ENCODE assay signal across 15 cellular contexts in genomic region chr5:154355141-154355611, GRCh38.
DNase-seq lines count a peak whose midpoint lies in the region; ATAC-seq and TF ChIP-seq lines count a peak whose summit lies in the region.
"Had no signal": no experiment of that assay in that cellular context is flagged by ENCODE, and none has a peak within 500 bp of the region (broad histone marks: within the 10 kb centered on the region; RNA-seq: fewer than 3 reads in every experiment).

No MANE protein-coding gene starts in this region.

- H3K4me1 Mint-ChIP-seq in neural progenitor cell: peaks cover 29% of the 10 kb centered on the region

- no peaks in the 10 kb centered on the region for H3F3A ChIP-seq in neural progenitor cell (ENCODE audit: low read depth)

- H3K4me1 ChIP-seq in foreskin keratinocyte: peaks cover 26% of the 10 kb centered on the region
- peaks cover 16% of the 10 kb centered on the region for H3K4me1 ChIP-seq in neural progenitor cell
- peaks cover 3% of the 10 kb centered on the region for H3K4me1 ChIP-seq in suprapubic skin

- peak overlapping the region; percentile 86 for H3K27ac ChIP-seq in RWPE1
- H3K27ac ChIP-seq in foreskin keratinocyte: no peak overlapping the region
- no peak overlapping the region for H3K27ac ChIP-seq in neural progenitor cell
- H3K27ac ChIP-seq in suprapubic skin: no peak overlapping the region
- H3K27ac ChIP-seq: hepatocyte had no signal

- TF ChIP-seq CTCF in RWPE1 (conservative IDR thresholded peaks at IDR 0.05; ENCODE audit: low read depth): no peak
- TF ChIP-seq CTCF in foreskin keratinocyte (conservative IDR thresholded peaks at IDR 0.05): no peak
- no peak for TF ChIP-seq CTCF in neural progenitor cell (IDR thresholded peaks at IDR 0.05)
- TF ChIP-seq CTCF in suprapubic skin (IDR thresholded peaks at IDR 0.05): no peak

- no peak overlapping the region for H3K4me3 ChIP-seq in neural progenitor cell
- no peak overlapping the region for H3K4me3 ChIP-seq in suprapubic skin
- H3K4me3 ChIP-seq: hepatocyte had no signal

- no peak overlapping the region for H3K4me2 ChIP-seq in neural progenitor cell
- H3K4me2 ChIP-seq: hepatocyte had no signal

- peak; percentile 24 for ATAC-seq in foreskin keratinocyte
- ATAC-seq in GM21619 (IDR thresholded peaks at IDR 0.05; ENCODE audit: unreplicated experiment): no peak
- no peak for ATAC-seq in GM19035 (IDR thresholded peaks at IDR 0.05; ENCODE audit: unreplicated experiment)

- no peak overlapping the region for H3K9ac ChIP-seq in neural progenitor cell

- H3K9me3 ChIP-seq in neural progenitor cell (ENCODE audit: low read depth) (no peaks in the 10 kb centered on the region), suprapubic skin (no peaks in the 10 kb centered on the region)

- no peak overlapping the region for H3K4me3 Mint-ChIP-seq in neural progenitor cell
- H3K4me3 Mint-ChIP-seq: activated naive CD8-positive, alpha-beta T cell; central memory CD8-positive, alpha-beta T cell; IgD-negative memory B cell; nephron had no signal

- peak overlapping the region; percentile 2 for H3K27ac Mint-ChIP-seq in neural progenitor cell
- H3K27ac Mint-ChIP-seq: activated naive CD8-positive, alpha-beta T cell had no signal

- H3K36me3 ChIP-seq in neural progenitor cell (no peaks in the 10 kb centered on the region), suprapubic skin (no peaks in the 10 kb centered on the region)

- H4K20me1 ChIP-seq in neural progenitor cell (ENCODE audit: low read depth): peaks cover 5% of the 10 kb centered on the region

- H3K9me3 Mint-ChIP-seq in neural progenitor cell: no peaks in the 10 kb centered on the region
- H3K9me3 Mint-ChIP-seq: central memory CD8-positive, alpha-beta T cell; IgD-negative memory B cell; nephron had no signal

- H3K27me3 ChIP-seq in foreskin keratinocyte (no peaks in the 10 kb centered on the region), neural progenitor cell (no peaks in the 10 kb centered on the region), suprapubic skin (no peaks in the 10 kb centered on the region)
- H3K27me3 ChIP-seq: hepatocyte had no signal

- 35% methylated on average over 5 of the region's 5 CpGs for WGBS in suprapubic skin

- POLR2A ChIA-PET in RWPE1 (lab: Yijun Ruan, JAX; ENCODE audit: low non-redundant PET): no interaction called here

- no peak for TF ChIP-seq POLR2A in suprapubic skin (IDR thresholded peaks at IDR 0.05)

- no peaks in the 10 kb centered on the region for H3K79me2 ChIP-seq in neural progenitor cell (ENCODE audit: low read depth)
- H3K79me2 ChIP-seq: hepatocyte had no signal

- no peak overlapping the region for H2AFZ ChIP-seq in neural progenitor cell (replicated peaks)
- H2AFZ ChIP-seq: hepatocyte had no signal

- H3K27me3 Mint-ChIP-seq in neural progenitor cell (ENCODE audit: insufficient read depth, low read depth): peaks cover 3% of the 10 kb centered on the region
- H3K27me3 Mint-ChIP-seq: activated naive CD8-positive, alpha-beta T cell; central memory CD8-positive, alpha-beta T cell; IgD-negative memory B cell had no signal

- DNase-seq in ELF-1 (ENCODE audit: low read depth, low spot score): peak; percentile 80
- DNase-seq in RWPE1 (ENCODE audit: low spot score): no peak
- DNase-seq in foreskin keratinocyte: no peak
- DNase-seq in neural progenitor cell (ENCODE audit: low spot score): peak; percentile 31
- no peak for DNase-seq in AML-193 (lab: John Stamatoyannopoulos, UW)
- no peak for DNase-seq in suprapubic skin (ENCODE audit: low spot score in 2 of 2)
- DNase-seq: NCI-H345, small intestine had no signal

- no peak for TF ChIP-seq EP300 in suprapubic skin (IDR thresholded peaks at IDR 0.05)

- CTCF ChIA-PET in RWPE1 (lab: Yijun Ruan, JAX): interaction anchor here (0.6 to 1.2 kb wide), 2 partner anchors 39 to 158 kb away, joined by 4 to 6 read pairs; no protein-coding TSS in a partner anchor

- H3K36me3 Mint-ChIP-seq in neural progenitor cell: peaks cover 1% of the 10 kb centered on the region
- H3K36me3 Mint-ChIP-seq: IgD-negative memory B cell had no signal

Comparison
In these comparisons a context has a peak if more than half of its experiments do, and no peak if none do; other contexts are left out.
1. DNase-seq: peak in ELF-1 (single experiment) and neural progenitor cell (single experiment); none in RWPE1 (single experiment), foreskin keratinocyte (0 of 2), AML-193 (0 of 2) and suprapubic skin (0 of 2).